In the genomic region with DNA sequence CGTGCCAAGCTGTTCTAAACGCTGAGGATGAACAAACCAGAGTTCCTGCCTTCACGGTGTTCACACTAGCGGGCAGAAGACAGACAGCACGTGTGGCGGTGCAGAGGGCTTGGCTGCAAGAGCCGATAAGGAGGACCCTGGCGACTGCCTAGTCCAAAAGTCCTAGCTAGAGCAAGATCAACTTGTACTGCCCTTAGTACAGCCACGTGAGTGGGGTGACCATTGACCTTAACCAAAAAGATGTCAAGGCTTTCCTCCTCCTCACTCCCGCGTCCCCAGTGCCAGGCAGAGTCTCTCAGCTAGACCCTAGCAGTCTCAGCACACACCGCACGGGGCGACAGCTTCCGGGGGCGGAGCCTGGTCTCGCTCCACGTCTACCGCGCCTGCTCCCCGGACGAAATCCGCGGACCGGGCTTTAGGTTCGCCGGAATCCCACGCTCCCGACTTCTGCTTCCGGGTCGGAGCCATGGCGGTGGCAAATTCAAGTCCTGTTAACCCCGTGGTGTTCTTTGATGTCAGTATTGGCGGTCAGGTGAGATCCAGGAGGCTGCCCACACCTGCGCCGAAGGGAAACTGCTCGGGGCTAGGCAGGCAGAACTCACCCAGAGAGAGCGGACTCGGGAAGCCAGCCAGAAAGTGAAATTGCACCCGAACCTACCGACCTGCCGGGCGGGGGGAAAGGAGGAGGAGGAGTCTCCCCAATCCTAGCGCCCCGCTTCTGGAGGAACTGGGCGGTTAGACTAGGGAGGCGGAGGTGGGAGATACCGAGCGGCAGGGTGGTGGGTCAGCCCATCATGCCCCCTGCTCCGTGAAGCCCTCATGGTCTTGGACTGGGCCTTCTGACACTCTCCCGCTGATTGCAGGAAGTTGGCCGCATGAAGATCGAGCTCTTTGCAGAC, we compare ENCODE assay signal across 8 cellular contexts. TPM values are rescaled to one million over a fixed set of nuclear protein-coding genes. Genes with fewer than 3 reads are reported as not detected.
A peak's percentile ranks its signal among the peaks of the same experiment; 100 is the strongest.
DNase-seq lines count a peak whose midpoint lies in the region; ATAC-seq, FAIRE-seq and TF ChIP-seq lines count a peak whose summit lies in the region.

A gene (plus strand): TSS at position 443 of the 899 bp plus-strand sequence. CDS start 24 bp downstream, at position 467.

- intact Hi-C loops in OCI-LY7 (cut with micrococcal nuclease; ENCODE audit: unreplicated experiment) = loop anchor here (1.0 kb wide), 2 partner anchors 25 to 109 kb away; a partner anchor contains a TSS
- intact Hi-C loops in endothelial cell of umbilical vein (cut with micrococcal nuclease) = loop anchor here (1.0 to 10.0 kb wide), 5 partner anchors 24 to 483 kb away; a partner anchor contains a TSS

- dilution Hi-C loops in endothelial cell of umbilical vein (cut with MboI; ENCODE audit: extremely low pct_ligation_motif_present, low sequenced_read_pairs) = no loop called here

- H3K9me3 ChIP-seq in OCI-LY7 (ENCODE audit: low read length) (no peaks in the 10 kb centered on the region), endothelial cell of umbilical vein (replicated peaks; ENCODE audit: control insufficient read depth, insufficient read depth, low read length) (no peaks in the 10 kb centered on the region)

- H3K4me2 ChIP-seq in OCI-LY7 (ENCODE audit: low read length) (peak within 1 kb of the TSS; percentile 95), endothelial cell of umbilical vein (ENCODE audit: insufficient read depth, low read length) (peak within 1 kb of the TSS; percentile 89)

- no peaks in the 10 kb centered on the region for H3K9me1 ChIP-seq in endothelial cell of umbilical vein (replicated peaks; ENCODE audit: control insufficient read depth, extremely low read depth, insufficient read depth, low read length)

- peak within 1 kb of the TSS; percentile 56 for H3K27ac ChIP-seq in OCI-LY7 (ENCODE audit: low read depth, low read length, poor library complexity, severe bottlenecking)
- H3K27ac ChIP-seq in endothelial cell of umbilical vein (ENCODE audit: insufficient read depth, low read depth, low read length) = peak within 1 kb of the TSS; percentile 14

- H3K4me1 ChIP-seq in OCI-LY7 (ENCODE audit: insufficient read depth, low read length, poor library complexity, severe bottlenecking) (peaks cover 28% of the 10 kb centered on the region), endothelial cell of umbilical vein (ENCODE audit: control insufficient read depth, extremely low read depth, insufficient read depth, low read length) (peaks cover 14% of the 10 kb centered on the region)

- H3K9ac ChIP-seq in endothelial cell of umbilical vein (replicated peaks; ENCODE audit: extremely low read depth, insufficient read depth, low read length) = peak within 1 kb of the TSS; percentile 66

- H3K27me3 ChIP-seq in endothelial cell of umbilical vein (ENCODE audit: control insufficient read depth in 2 of 2, insufficient read depth in 2 of 2, low read length in 2 of 2) = peaks cover 7 to 8% of the 10 kb centered on the region in 2 experiments

- CTCF ChIA-PET in OCI-LY7 (lab: Charles Lee; ENCODE audit: unreplicated experiment) = interaction anchor here (0.5 kb wide), 1 partner anchor 499 kb away, joined by 9 read pairs; no protein-coding TSS in a partner anchor
- CTCF ChIA-PET in endothelial cell of umbilical vein (lab: Charles Lee) = interaction anchor here (1.0 to 1.5 kb wide), 4 partner anchors 19 to 80 kb away, joined by 4 to 6 read pairs (median 5); a partner anchor contains a TSS

- peak; percentile 96 for ATAC-seq in GM21515 (IDR thresholded peaks at IDR 0.05; ENCODE audit: unreplicated experiment)

- TF ChIP-seq POLR2A in endothelial cell of umbilical vein (IDR thresholded peaks at IDR 0.05; ENCODE audit: low read depth, low read length) = peak; percentile 94

- peak within 1 kb of the TSS; percentile 63; the same call in 1 of the 2 replicates for H2AFZ ChIP-seq in OCI-LY7 (ENCODE audit: low read length)
- peak within 1 kb of the TSS; percentile 82 for H2AFZ ChIP-seq in endothelial cell of umbilical vein (ENCODE audit: low read depth, low read length)

- H3K4me3 ChIP-seq in OCI-LY7 (ENCODE audit: low read depth, low read length, poor library complexity, severe bottlenecking) = peak within 1 kb of the TSS; percentile 87
- H3K4me3 ChIP-seq in endothelial cell of umbilical vein (replicated peaks in 1 of 3; ENCODE audit: insufficient read depth in 1 of 3, low read depth in 1 of 3, low read length in 3 of 3) = peak within 1 kb of the TSS; percentile 55 to 86 (median 72)

- H4K20me1 ChIP-seq in OCI-LY7 (ENCODE audit: insufficient read depth, low read length) = peaks cover 9% of the 10 kb centered on the region; the same call in 1 of the 2 replicates
- no peaks in the 10 kb centered on the region for H4K20me1 ChIP-seq in endothelial cell of umbilical vein (replicated peaks; ENCODE audit: control insufficient read depth, extremely low read depth, insufficient read depth, low read length)

- POLR2A ChIA-PET in OCI-LY7 (lab: Charles Lee) (interaction anchor here (0.8 to 2.5 kb wide), 6 partner anchors 10 to 319 kb away, joined by 3 to 8 read pairs (median 4); a partner anchor contains a TSS), endothelial cell of umbilical vein (lab: Charles Lee) (interaction anchor here (1.0 kb wide), 1 partner anchor 24 kb away, joined by 10 read pairs; a partner anchor contains a TSS)

- no peaks in the 10 kb centered on the region for H3K9me2 ChIP-seq in OCI-LY7 (ENCODE audit: insufficient read depth, low read length)

- 0 out of 2 replicates have a peak, but pooled peaks have one; percentile 18 for TF ChIP-seq CTCF in OCI-LY7 (conservative IDR thresholded peaks at IDR 0.05; ENCODE audit: low read length)
- no peak for TF ChIP-seq CTCF in endothelial cell of umbilical vein (IDR thresholded peaks at IDR 0.05; ENCODE audit: extremely low read depth in 1 of 2, insufficient read depth in 1 of 2, low read depth in 1 of 2, low read length in 2 of 2)

- H3K36me3 ChIP-seq in OCI-LY7 (ENCODE audit: insufficient read depth, low read length) = peaks cover 41% of the 10 kb centered on the region
- peaks cover 0 to 4% of the 10 kb centered on the region in 2 experiments for H3K36me3 ChIP-seq in endothelial cell of umbilical vein (ENCODE audit: control insufficient read depth in 2 of 2, extremely low read depth in 1 of 2, insufficient read depth in 2 of 2, low read length in 2 of 2)

- BruUV-seq in OCI-LY7 (replicated peaks; lab: Mats Ljungman, UMichigan) (TSS peak; percentile 64), endothelial cell of umbilical vein (replicated peaks; lab: Mats Ljungman, UMichigan) (TSS peak; percentile 95)

- H3K79me2 ChIP-seq in OCI-LY7 (ENCODE audit: insufficient read depth, low read depth, low read length) (peaks cover 44% of the 10 kb centered on the region), endothelial cell of umbilical vein (ENCODE audit: control insufficient read depth, insufficient read depth, low read length) (peaks cover 15% of the 10 kb centered on the region)

- DNase-seq in DMS 273 treated with DMSO at 0.1 percent for 48 hours (lab: John Stamatoyannopoulos, UW) (peak; percentile 84), HuH-7.5 (ENCODE audit: low spot score) (peak; percentile 76), OCI-LY7 (ENCODE audit: low spot score) (peak; percentile 95), activated T-cell treated with anti-CD3 and anti-CD28 coated beads for 1 hour (ENCODE audit: low read depth) (peak; percentile 89), endothelial cell of umbilical vein (ENCODE audit: low read depth, low spot score) (peak; percentile 93), midbrain (lab: John Stamatoyannopoulos, UW) (peak; percentile 93)
- DNase-seq in stimulated activated CD8-positive, alpha-beta memory T cell treated with anti-CD3 and anti-CD28 coated beads, Interleukin-2, amount 100 ng/mL, for 1 hour (ENCODE audit: low read depth in 2 of 2) = peak; percentile 85 to 88

- FAIRE-seq in endothelial cell of umbilical vein (lab: Jason Lieb, UNC) = peak; percentile 97

TF ChIP-seq in endothelial cell of umbilical vein, 7 proteins besides CTCF, POLR2A, EP300 and RAD21:
- TF ChIP-seq EZH2 (IDR thresholded peaks at IDR 0.05; ENCODE audit: borderline replicate concordance, low read depth, low read length, severe bottlenecking) = no peak
- TF ChIP-seq, protein P1, sequence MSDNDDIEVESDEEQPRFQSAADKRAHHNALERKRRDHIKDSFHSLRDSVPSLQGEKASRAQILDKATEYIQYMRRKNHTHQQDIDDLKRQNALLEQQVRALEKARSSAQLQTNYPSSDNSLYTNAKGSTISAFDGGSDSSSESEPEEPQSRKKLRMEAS (IDR thresholded peaks at IDR 0.05; ENCODE audit: insufficient read depth, insufficient read length) = peak; percentile 49
- TF ChIP-seq POLR2AphosphoS5 (IDR thresholded peaks at IDR 0.05; ENCODE audit: insufficient read depth, low read depth, low read length) = peak; percentile 75
TF ChIP-seq in endothelial cell of umbilical vein: peak in this region for 2.

RNA-seq across cellular contexts. Expression of the gene that starts here (rescaled TPM):
- total RNA-seq in OCI-LY7 (2014; rRNA removed; shearing (Covaris generic)) = 74.4 and 95.7 TPM in 2 replicates
- total RNA-seq in OCI-LY7 (2022) = 81.3 and 100 TPM in 2 replicates
- total RNA-seq in endothelial cell of umbilical vein = 49.3 and 52.1 TPM in 2 replicates
- 40.0 and 55.2 TPM in 2 replicates for polyA plus RNA-seq in endothelial cell of umbilical vein
- polyA plus RNA-seq in endothelial cell of umbilical vein (2011; cell fraction: cytosol; rRNA removed) = 63.1 and 73.6 TPM in 2 replicates
- 35.2 and 57.0 TPM in 2 replicates for polyA plus RNA-seq in endothelial cell of umbilical vein (2011; cell fraction: nucleus; rRNA removed)
- polyA plus RNA-seq in endothelial cell of umbilical vein (2012) = 38.0 and 57.7 TPM in 2 replicates
- polyA minus RNA-seq in endothelial cell of umbilical vein = 26.0 and 34.8 TPM in 2 replicates
- 30.5 TPM for polyA minus RNA-seq in endothelial cell of umbilical vein (2011; cell fraction: cytosol; rRNA and poly(A)+ RNA removed)
- 10.5 and 14.0 TPM in 2 replicates for polyA minus RNA-seq in endothelial cell of umbilical vein (2011; cell fraction: nucleus; rRNA and poly(A)+ RNA removed)

Comparison
In these comparisons a context has a peak if more than half of its experiments do, and no peak if none do; other contexts are left out.
1. Peak in every context shown above with its lines: DNase-seq, ATAC-seq, H3K4me3 ChIP-seq and H3K27ac ChIP-seq.